Comparison of ENCODE assay signal across 8 cellular contexts in genomic region chr16:5071341-5071680, GRCh38. TPM values are rescaled to one million over a fixed set of nuclear protein-coding genes. Genes with fewer than 3 reads are reported as not detected.
DNase-seq lines count a peak whose midpoint lies in the region; ATAC-seq, FAIRE-seq and TF ChIP-seq lines count a peak whose summit lies in the region.

No MANE protein-coding gene starts in this region.

- H3K4me3 ChIP-seq in NT2/D1 (ENCODE audit: insufficient read length, low read depth) (peak overlapping the region; percentile 91), H1 (ENCODE audit: extremely low read depth in 1 of 4, insufficient read depth in 2 of 4, low read depth in 3 of 4, low read length in 4 of 4) (peak overlapping the region in 2 of 4 experiments; percentile 59 to 79; a peak in 3 of 8 replicates), neuronal stem cell (ENCODE audit: low read length in 2 of 2) (peak overlapping the region in 1 of 2 donors; percentile 67)

- CTCF ChIA-PET in H1 (lab: Charles Lee; ENCODE audit: partially characterized antibody): interaction anchor here (1.4 to 27.9 kb wide), 2 partner anchors 13 to 18 kb away, joined by 6 to 625 read pairs; partner anchors contain the start of gene C16orf89

- peak overlapping the region; percentile 93 for H3K9ac ChIP-seq in NT2/D1 (ENCODE audit: insufficient read length, low read depth)
- no peak overlapping the region for H3K9ac ChIP-seq in H1 (replicated peaks in 1 of 4; ENCODE audit: extremely low read depth in 1 of 4, low read depth in 3 of 4, low read length in 3 of 4)
- H3K9ac ChIP-seq in neuronal stem cell (ENCODE audit: low read depth, low read length, poor library complexity): no peak overlapping the region

- 76% methylated on average over 7 of the region's 7 CpGs; no CpG with 5 or more reads in 1 of the 2 experiments for whole genome bisulfite sequencing in H1 (ENCODE audit: extremely low coverage in 1 of 2, insufficient coverage in 1 of 2, insufficient read length in 1 of 2, insufficient replicate concordance in 2 of 2, low coverage in 1 of 2, low lambda C conversion rate in 2 of 2, missing lambda C conversion rate in 1 of 2), 2 experiments
- WGBS in neuronal stem cell (ENCODE audit: extremely low coverage in 2 of 2, insufficient read length in 2 of 2, insufficient replicate concordance in 1 of 2), 2 donors: no CpG with 5 or more reads among the region's 7 CpGs

- H2BK5ac ChIP-seq in H1 (ENCODE audit: low read depth, low read length): no peak overlapping the region
- no peak overlapping the region for H2BK5ac ChIP-seq in neuronal stem cell (ENCODE audit: low read length)

- H3K4ac ChIP-seq in H1 (replicated peaks; ENCODE audit: insufficient read length, low read depth, low read length) (no peak overlapping the region), neuronal stem cell (ENCODE audit: low read length) (no peak overlapping the region)

- no peak for ATAC-seq in HG02852 (IDR thresholded peaks at IDR 0.05; ENCODE audit: unreplicated experiment)

- H3K4me3 Mint-ChIP-seq in CD14-positive monocyte: peak overlapping the region; percentile 98 to 99

- H3K79me1 ChIP-seq in H1 (ENCODE audit: low read depth, low read length): peaks cover 4% of the 10 kb centered on the region; the same call in 1 of the 2 replicates
- no peaks in the 10 kb centered on the region for H3K79me1 ChIP-seq in neuronal stem cell (ENCODE audit: low read depth, low read length)

- no peak overlapping the region for H4K5ac ChIP-seq in H1 (ENCODE audit: insufficient read length, low read depth, low read length)

- peaks cover 6% of the 10 kb centered on the region for H3K23me2 ChIP-seq in H1 (ENCODE audit: low read depth, low read length)

- no peak overlapping the region for H2BK12ac ChIP-seq in H1 (ENCODE audit: low read depth, low read length)
- H2BK12ac ChIP-seq in neuronal stem cell (ENCODE audit: low read length): no peak overlapping the region

- H4K20me1 ChIP-seq in H1 (replicated peaks in 1 of 2; ENCODE audit: control insufficient read depth in 1 of 2, insufficient read depth in 2 of 2, low read length in 2 of 2): peaks cover 0 to 1% of the 10 kb centered on the region in 2 experiments

- H3K79me2 ChIP-seq in H1 (ENCODE audit: control insufficient read depth in 1 of 2, insufficient read depth in 2 of 2, low read length in 2 of 2): peaks cover 7 to 22% of the 10 kb centered on the region in 2 experiments

- H3K27ac Mint-ChIP-seq in CD14-positive monocyte: peak overlapping the region; percentile 90 to 96 (median 93)

- H3K18ac ChIP-seq in H1 (ENCODE audit: extremely low read depth, low read length): no peak overlapping the region
- no peak overlapping the region for H3K18ac ChIP-seq in neuronal stem cell (ENCODE audit: low read length)

- H4K8ac ChIP-seq in H1 (ENCODE audit: extremely low read depth, insufficient read depth, low read length) (no peak overlapping the region; the same call in 1 of the 2 replicates), neuronal stem cell (ENCODE audit: low read depth, low read length) (no peak overlapping the region)

- H3K23ac ChIP-seq in H1 (ENCODE audit: insufficient read length): no peak overlapping the region
- peak overlapping the region; percentile 98 for H3K23ac ChIP-seq in neuronal stem cell (ENCODE audit: low read depth, low read length, poor library complexity)

- TF ChIP-seq POLR2A in H1 (IDR thresholded peaks at IDR 0.05; ENCODE audit: control extremely low read depth in 1 of 2, low read depth in 2 of 2, low read length in 2 of 2): no peak

- intact Hi-C loops in CD14-positive monocyte (cut with micrococcal nuclease): no loop called here

- TF ChIP-seq RAD21 in H1 (IDR thresholded peaks at IDR 0.05 in 1 of 2, conservative IDR thresholded peaks at IDR 0.05 in 1 of 2; ENCODE audit: low read depth in 2 of 2, low read length in 2 of 2): no peak

- POLR2A ChIA-PET in H1 (lab: Charles Lee; ENCODE audit: partially characterized antibody): interaction anchor here (1.2 to 2.7 kb wide), 2 partner anchors 12 to 13 kb away, joined by 3 to 17 read pairs; no protein-coding TSS in a partner anchor

- FAIRE-seq in H1 (lab: Jason Lieb, UNC): no peak

- TF ChIP-seq CTCF in CD14-positive monocyte (IDR thresholded peaks at IDR 0.05) (no peak), H1 (IDR thresholded peaks at IDR 0.05; ENCODE audit: control extremely low read depth in 1 of 3, insufficient read depth in 1 of 3, low read depth in 1 of 3, low read length in 3 of 3) (no peak)

- H4K91ac ChIP-seq in H1 (replicated peaks; ENCODE audit: insufficient read length, low read length) (no peak overlapping the region), neuronal stem cell (ENCODE audit: low read depth, low read length, poor library complexity) (no peak overlapping the region)

- H3K36me3 ChIP-seq in NT2/D1 (ENCODE audit: insufficient read depth, insufficient read length, low read length) (peaks cover 33% of the 10 kb centered on the region), H1 (ENCODE audit: control insufficient read depth in 2 of 4, insufficient read depth in 4 of 4, low read length in 3 of 4) (peaks cover 0 to 18% (median 8%) of the 10 kb centered on the region in 4 experiments; a peak in 5 of 8 replicates), neuronal stem cell (replicated peaks in 1 of 2; ENCODE audit: control insufficient read depth in 2 of 2, insufficient read depth in 2 of 2, low read length in 2 of 2) (peaks cover 8 to 23% of the 10 kb centered on the region in 2 donors)

- no peak overlapping the region for H2BK20ac ChIP-seq in H1 (ENCODE audit: low read length)

- no peaks in the 10 kb centered on the region for H3K4me1 ChIP-seq in NT2/D1 (ENCODE audit: insufficient read depth, insufficient read length)
- peaks cover 0 to 6% (median 5%) of the 10 kb centered on the region in 4 experiments; a peak in 5 of 7 replicates for H3K4me1 ChIP-seq in H1 (replicated peaks in 1 of 4; ENCODE audit: control insufficient read depth in 3 of 4, insufficient read depth in 4 of 4, low read length in 3 of 4)
- peaks cover 5% of the 10 kb centered on the region in 2 donors for H3K4me1 ChIP-seq in neuronal stem cell (ENCODE audit: control insufficient read depth in 2 of 2, insufficient read depth in 1 of 2, low read depth in 1 of 2, low read length in 2 of 2)

- H3K36me3 Mint-ChIP-seq in CD14-positive monocyte: peaks cover 19 to 21% of the 10 kb centered on the region in 2 donors

- no peak overlapping the region for H2BK15ac ChIP-seq in H1 (ENCODE audit: low read length)
- no peak overlapping the region for H2BK15ac ChIP-seq in neuronal stem cell (ENCODE audit: low read length)

- H3K9me3 ChIP-seq in NT2/D1 (ENCODE audit: insufficient read depth, low read length): no peaks in the 10 kb centered on the region
- H3K9me3 ChIP-seq in H1 (ENCODE audit: insufficient read depth in 2 of 2, low read depth in 1 of 2, low read length in 1 of 2): no peaks in the 10 kb centered on the region
- H3K9me3 ChIP-seq in neuronal stem cell (replicated peaks in 1 of 2; ENCODE audit: control insufficient read depth in 2 of 2, insufficient read depth in 1 of 2, low read depth in 1 of 2, low read length in 2 of 2): no peaks in the 10 kb centered on the region

- H3K14ac ChIP-seq in H1 (ENCODE audit: insufficient read length) (no peak overlapping the region), neuronal stem cell (ENCODE audit: low read length) (no peak overlapping the region)

- DNase-seq in CD14-positive monocyte (ENCODE audit: low spot score) (no peak), NT2/D1 (ENCODE audit: low read depth, low spot score) (no peak), H1 (ENCODE audit: low read depth in 1 of 2, low spot score in 2 of 2) (no peak), neuronal stem cell (ENCODE audit: low spot score) (no peak), NCI-H1436 (lab: John Stamatoyannopoulos, UW) (no peak), retina (no peak), NCI-H2227 treated with DMSO at 0.1 percent for 48 hours (lab: John Stamatoyannopoulos, UW) (no peak)

- H3K27me3 ChIP-seq in NT2/D1 (ENCODE audit: insufficient read depth, insufficient read length) (no peaks in the 10 kb centered on the region), H1 (replicated peaks in 1 of 4; ENCODE audit: control insufficient read depth in 3 of 4, extremely low read depth in 1 of 4, insufficient read depth in 3 of 4, low read length in 3 of 4) (0 out of 7 replicates have a peak, but pooled peaks cover 0 to 3% (median 0%) of the 10 kb centered on the region in 4 experiments), neuronal stem cell (ENCODE audit: control insufficient read depth in 3 of 3, insufficient read depth in 3 of 3, low read depth in 1 of 3, low read length in 3 of 3) (peaks cover 0 to 9% (median 0%) of the 10 kb centered on the region in 3 experiments)

- H3K4me2 ChIP-seq in H1 (ENCODE audit: insufficient read depth in 1 of 2, low read depth in 2 of 2, low read length in 2 of 2) (peak overlapping the region in 1 of 2 experiments; percentile 88; a peak in 1 of 4 replicates), neuronal stem cell (ENCODE audit: insufficient read depth, low read length, poor library complexity, severe bottlenecking) (no peak overlapping the region)

- peaks cover 20% of the 10 kb centered on the region for H3K4me1 Mint-ChIP-seq in CD14-positive monocyte

- no peak overlapping the region for H3K56ac ChIP-seq in H1 (replicated peaks; ENCODE audit: insufficient read length, low read depth, low read length)

- no peak overlapping the region for H3K27ac ChIP-seq in H1 (ENCODE audit: low read depth, low read length)
- no peak overlapping the region for H3K27ac ChIP-seq in neuronal stem cell (replicated peaks; ENCODE audit: low read length)

- peaks cover 0 to 3% (median 0%) of the 10 kb centered on the region in 7 donors for H3K9me3 Mint-ChIP-seq in CD14-positive monocyte

- no peak for TF ChIP-seq EP300 in H1 (IDR thresholded peaks at IDR 0.05; ENCODE audit: borderline replicate concordance in 1 of 2, low read depth in 2 of 2, low read length in 2 of 2)

- H2AFZ ChIP-seq in H1 (ENCODE audit: low read length) (0 out of 2 replicates have a peak overlapping the region, but pooled peaks have one; percentile 1), neuronal stem cell (ENCODE audit: low read length) (peak overlapping the region; percentile 92)

- H2AK5ac ChIP-seq in H1 (ENCODE audit: low read depth, low read length) (no peak overlapping the region), neuronal stem cell (ENCODE audit: low read depth, low read length) (no peak overlapping the region)

- peaks cover 0 to 4% (median 0%) of the 10 kb centered on the region in 3 donors for H3K27me3 Mint-ChIP-seq in CD14-positive monocyte (ENCODE audit: low read depth in 3 of 3)

- H2BK120ac ChIP-seq in H1 (replicated peaks; ENCODE audit: low read depth, low read length): peak overlapping the region; percentile 61
- H2BK120ac ChIP-seq in neuronal stem cell (ENCODE audit: low read depth, low read length): no peak overlapping the region

RNA-seq across cellular contexts. Expression of gene ALG1, which starts 0.3 kb away (rescaled TPM):
- 10 to 100 TPM; 25.2 to 31.0 TPM for polyA plus RNA-seq in CD14-positive monocyte
- 34.8 and 35.7 TPM in 2 replicates for total RNA-seq in H1 (2021; fragmentation: NEBNext Ultra II Directional; extraction: Animal tissue kit (Norgen Biotek cat#: 25700))
- 45.7 and 46.5 TPM in 2 replicates for polyA plus RNA-seq in H1 (2011; rRNA removed)
- 42.0 TPM for polyA plus RNA-seq in H1 (2011; cell fraction: cytosol; rRNA removed)
- polyA plus RNA-seq in H1 (2011; cell fraction: nucleus; rRNA removed): 51.3 TPM
- 24.1 to 36.4 TPM (median 33.7 TPM) in 4 replicates for polyA plus RNA-seq in H1 (2012, experiment 1 of 2)
- polyA plus RNA-seq in H1 (2012, experiment 2 of 2): 47.3 TPM
- 48.4 TPM for polyA plus RNA-seq in H1 (2013, experiment 1 of 2)
- polyA plus RNA-seq in H1 (2013, experiment 2 of 2): 53.2 TPM
- 81.3 and 93.9 TPM in 2 replicates for polyA minus RNA-seq in H1 (2011; rRNA and poly(A)+ RNA removed)
- polyA minus RNA-seq in H1 (2011; cell fraction: cytosol; rRNA and poly(A)+ RNA removed): 18.3 TPM
- polyA minus RNA-seq in H1 (2011; cell fraction: nucleus; rRNA and poly(A)+ RNA removed): 43.5 TPM
- polyA plus RNA-seq in neuronal stem cell (2013, experiment 1 of 2): 7.9 TPM
- 8.4 TPM for polyA plus RNA-seq in neuronal stem cell (2013, experiment 2 of 2)

RNA-seq across cellular contexts. Expression of gene C16orf89, which starts 5.6 kb away (rescaled TPM):
- polyA plus RNA-seq in CD14-positive monocyte (not detected), H1 (2011; rRNA removed) (9.9 and 11.0 TPM in 2 replicates)
- total RNA-seq in H1 (2021; fragmentation: NEBNext Ultra II Directional; extraction: Animal tissue kit (Norgen Biotek cat#: 25700)): 6.7 and 10.6 TPM in 2 replicates
- 11.4 TPM for polyA plus RNA-seq in H1 (2011; cell fraction: cytosol; rRNA removed)
- 6.9 TPM for polyA plus RNA-seq in H1 (2011; cell fraction: nucleus; rRNA removed)
- 4.8 to 10.2 TPM (median 9.6 TPM) in 4 replicates for polyA plus RNA-seq in H1 (2012, experiment 1 of 2)
- 21.5 TPM for polyA plus RNA-seq in H1 (2012, experiment 2 of 2)
- 10.1 TPM for polyA plus RNA-seq in H1 (2013, experiment 1 of 2)
- polyA plus RNA-seq in H1 (2013, experiment 2 of 2): 15.1 TPM
- polyA minus RNA-seq in H1 (2011; rRNA and poly(A)+ RNA removed): 5.7 and 7.5 TPM in 2 replicates
- polyA minus RNA-seq in H1 (2011; cell fraction: cytosol; rRNA and poly(A)+ RNA removed): 5.3 TPM
- 7.6 TPM for polyA minus RNA-seq in H1 (2011; cell fraction: nucleus; rRNA and poly(A)+ RNA removed)
- 0.52 TPM for polyA plus RNA-seq in neuronal stem cell (2013, experiment 1 of 2)
- 0.72 TPM for polyA plus RNA-seq in neuronal stem cell (2013, experiment 2 of 2)

RNA-seq across cellular contexts. Expression of gene EEF2KMT, which starts 26.3 kb away (rescaled TPM):
- polyA plus RNA-seq in CD14-positive monocyte: 1 to 10 TPM; 5.5 to 6.8 TPM
- total RNA-seq in H1 (2021; fragmentation: NEBNext Ultra II Directional; extraction: Animal tissue kit (Norgen Biotek cat#: 25700)): 30.8 and 35.8 TPM in 2 replicates
- 37.0 and 52.6 TPM in 2 replicates for polyA plus RNA-seq in H1 (2011; rRNA removed)
- 29.7 TPM for polyA plus RNA-seq in H1 (2011; cell fraction: cytosol; rRNA removed)
- polyA plus RNA-seq in H1 (2011; cell fraction: nucleus; rRNA removed): 46.0 TPM
- 24.0 to 30.6 TPM (median 26.5 TPM) in 4 replicates for polyA plus RNA-seq in H1 (2012, experiment 1 of 2)
- polyA plus RNA-seq in H1 (2012, experiment 2 of 2): 28.6 TPM
- polyA plus RNA-seq in H1 (2013, experiment 1 of 2): 16.5 TPM
- polyA plus RNA-seq in H1 (2013, experiment 2 of 2): 16.8 TPM
- 19.9 and 26.2 TPM in 2 replicates for polyA minus RNA-seq in H1 (2011; rRNA and poly(A)+ RNA removed)
- 13.4 TPM for polyA minus RNA-seq in H1 (2011; cell fraction: cytosol; rRNA and poly(A)+ RNA removed)
- 26.9 TPM for polyA minus RNA-seq in H1 (2011; cell fraction: nucleus; rRNA and poly(A)+ RNA removed)
- 9.2 TPM for polyA plus RNA-seq in neuronal stem cell (2013, experiment 1 of 2)
- 8.9 TPM for polyA plus RNA-seq in neuronal stem cell (2013, experiment 2 of 2)

RNA-seq across cellular contexts. Expression of gene NAGPA, which starts 37.6 kb away (rescaled TPM):
- polyA plus RNA-seq in CD14-positive monocyte (10 to 100 TPM; 44.9 to 51.5 TPM), H1 (2011; rRNA removed) (10.1 and 13.6 TPM in 2 replicates)
- 13.2 and 13.6 TPM in 2 replicates for total RNA-seq in H1 (2021; fragmentation: NEBNext Ultra II Directional; extraction: Animal tissue kit (Norgen Biotek cat#: 25700))
- polyA plus RNA-seq in H1 (2011; cell fraction: cytosol; rRNA removed): 11.1 TPM
- polyA plus RNA-seq in H1 (2011; cell fraction: nucleus; rRNA removed): 22.2 TPM
- 6.7 to 12.4 TPM (median 10.6 TPM) in 4 replicates for polyA plus RNA-seq in H1 (2012, experiment 1 of 2)
- 7.6 TPM for polyA plus RNA-seq in H1 (2012, experiment 2 of 2)
- polyA plus RNA-seq in H1 (2013, experiment 1 of 2): 11.8 TPM
- polyA plus RNA-seq in H1 (2013, experiment 2 of 2): 10.6 TPM
- 6.0 and 7.2 TPM in 2 replicates for polyA minus RNA-seq in H1 (2011; rRNA and poly(A)+ RNA removed)
- 4.6 TPM for polyA minus RNA-seq in H1 (2011; cell fraction: cytosol; rRNA and poly(A)+ RNA removed)
- polyA minus RNA-seq in H1 (2011; cell fraction: nucleus; rRNA and poly(A)+ RNA removed): 10.6 TPM
- polyA plus RNA-seq in neuronal stem cell (2013, experiment 1 of 2): 3.1 TPM
- 2.7 TPM for polyA plus RNA-seq in neuronal stem cell (2013, experiment 2 of 2)

Comparison
In these comparisons a context has a peak if more than half of its experiments do, and no peak if none do; other contexts are left out.
1. RNA of gene C16orf89, which starts 5.6 kb away (polyA plus RNA-seq): 4.8 to 21.5 TPM in H1; not detected in CD14-positive monocyte; every median in the first group is over 4 times any median in the second.